Comparison of ENCODE assay signal across 7 cellular contexts in genomic region chr11:7020183-7020917, GRCh38. TPM values are rescaled to one million over a fixed set of nuclear protein-coding genes. Genes with fewer than 3 reads are reported as not detected.
DNase-seq lines count a peak whose midpoint lies in the region; ATAC-seq and TF ChIP-seq lines count a peak whose summit lies in the region.

Gene NLRP14 (plus strand): TSS chr11:7020479. CDS start chr11:7038587, 18,108 bp downstream.
Gene ZNF214 (minus strand): TSS chr11:7020346. CDS start chr11:7002835, 17,511 bp downstream.

- H3K27ac Mint-ChIP-seq in stimulated activated naive B cell treated with anti-CD40 and anti-IgM and Interleukin-4, amounts not matched to agents 10 μg/mL and 1 μg/mL and 100 μg/mL, for 72 hours = no peak within 1 kb of the TSS

- H3K27ac ChIP-seq in RWPE1 (peak within 1 kb of the TSS; percentile 74), dorsolateral prefrontal cortex (peak within 1 kb of the TSS in 48 of 59 donors; percentile 12 to 86 (median 63))

- no peaks in the 10 kb centered on the region for H3K9me3 Mint-ChIP-seq in stimulated activated naive B cell treated with anti-CD40 and anti-IgM and Interleukin-4, amounts not matched to agents 10 μg/mL and 1 μg/mL and 100 μg/mL, for 72 hours

- no peaks in the 10 kb centered on the region for H3K36me3 Mint-ChIP-seq in stimulated activated naive B cell treated with anti-CD40 and anti-IgM and Interleukin-4, amounts not matched to agents 10 μg/mL and 1 μg/mL and 100 μg/mL, for 72 hours

- DNase-seq in GM13976 (ENCODE audit: low spot score) (peak; percentile 81), HS-5 (ENCODE audit: low read depth) (peak; percentile 86), RWPE1 (ENCODE audit: low spot score) (peak; percentile 98), dorsolateral prefrontal cortex (peak; percentile 70 to 91 (median 88)), left colon (peak; percentile 92 to 95)
- DNase-seq in stimulated activated naive B cell treated with anti-CD40 and anti-IgM and Interleukin-4, amounts not matched to agents 10 μg/mL and 1 μg/mL and 100 μg/mL, for 72 hours = no peak

- H3K4me3 ChIP-seq in dorsolateral prefrontal cortex = peak within 1 kb of the TSS; percentile 58 to 93 (median 79)

- POLR2A ChIA-PET in RWPE1 (lab: Yijun Ruan, JAX; ENCODE audit: low non-redundant PET) = interaction anchor here (0.7 kb wide), 1 partner anchor 555 kb away, joined by 3 read pairs; no protein-coding TSS in a partner anchor

- no peaks in the 10 kb centered on the region for H3K27me3 ChIP-seq in dorsolateral prefrontal cortex

- CTCF ChIA-PET in RWPE1 (lab: Yijun Ruan, JAX) = interaction anchor here (0.6 to 0.7 kb wide), 2 partner anchors 317 to 551 kb away, joined by 3 read pairs; no protein-coding TSS in a partner anchor

- H3K4me3 Mint-ChIP-seq in stimulated activated naive B cell treated with anti-CD40 and anti-IgM and Interleukin-4, amounts not matched to agents 10 μg/mL and 1 μg/mL and 100 μg/mL, for 72 hours = peak within 1 kb of the TSS; percentile 45 to 66

- ATAC-seq in left colon = peak; percentile 99
- ATAC-seq in stimulated activated naive B cell treated with anti-CD40 and anti-IgM and Interleukin-4, amounts not matched to agents 10 μg/mL and 1 μg/mL and 100 μg/mL, for 72 hours (replicated peaks) = peak in 1 of 2 donors; percentile 12
- ATAC-seq in activated CD4-positive, CD25-positive, alpha-beta regulatory T cell treated with anti-CD3 and anti-CD28 coated beads, Interleukin-2, amount 50 U/mL, for 24 hours = no peak

- in situ Hi-C loops in GM13976 (cut with MboI; ENCODE audit: low sequenced_read_pairs, unreplicated experiment) = no loop called here

- H3K4me1 Mint-ChIP-seq in stimulated activated naive B cell treated with anti-CD40 and anti-IgM and Interleukin-4, amounts not matched to agents 10 μg/mL and 1 μg/mL and 100 μg/mL, for 72 hours = peaks cover 5 to 12% of the 10 kb centered on the region in 2 donors

- TF ChIP-seq CTCF in GM13976 (IDR thresholded peaks at IDR 0.05; ENCODE audit: borderline replicate concordance, control extremely low read depth, extremely low read depth, insufficient read depth, missing control alignments) (no peak), RWPE1 (conservative IDR thresholded peaks at IDR 0.05; ENCODE audit: low read depth) (no peak), dorsolateral prefrontal cortex (IDR thresholded peaks at IDR 0.05 in 54 of 56, conservative IDR thresholded peaks at IDR 0.05 in 2 of 56; ENCODE audit: low read depth in 1 of 56, partially characterized antibody in 56 of 56) (peak in 1 of 56 donors; percentile 13)

- peaks cover 31 to 47% of the 10 kb centered on the region in 2 donors for H3K27me3 Mint-ChIP-seq in stimulated activated naive B cell treated with anti-CD40 and anti-IgM and Interleukin-4, amounts not matched to agents 10 μg/mL and 1 μg/mL and 100 μg/mL, for 72 hours

- intact Hi-C loops in dorsolateral prefrontal cortex (cut with DNase I) (no loop called here), left colon (cut with DNase I, micrococcal nuclease) (no loop called here)

RNA-seq across cellular contexts. Expression of gene NLRP14, which starts in this region (rescaled TPM):
- 1 to 10 TPM in 6 of 120 experiments, under 1 TPM in 111, not detected in 3; 0.13 to 1.3 (median 0.54) TPM for total RNA-seq in dorsolateral prefrontal cortex
- total RNA-seq in left colon = under 1 TPM; 0.14 to 0.24 TPM

RNA-seq across cellular contexts. Expression of gene ZNF214, which starts in this region (rescaled TPM):
- total RNA-seq in dorsolateral prefrontal cortex (10 to 100 TPM in 2 of 120 experiments, 1 to 10 TPM in 118; 3.1 to 11.1 (median 6.2) TPM), left colon (1 to 10 TPM; 1.8 to 2.0 TPM)
